ENCODE assay signal across 24 cellular contexts in genomic region chr20:32244150-32244823, GRCh38. TPM values are rescaled to one million over a fixed set of nuclear protein-coding genes. Genes with fewer than 3 reads are reported as not detected.
DNase-seq lines count a peak whose midpoint lies in the region; ATAC-seq and TF ChIP-seq lines count a peak whose summit lies in the region.
"Had no signal": no experiment of that assay in that cellular context is flagged by ENCODE, and none has a peak within 500 bp of the region (broad histone marks: within the 10 kb centered on the region; RNA-seq: fewer than 3 reads in every experiment).

No MANE protein-coding gene starts in this region.

- ATAC-seq in HCT116 (no peak), GM18520 (IDR thresholded peaks at IDR 0.05; ENCODE audit: unreplicated experiment) (no peak)
- no peak for ATAC-seq in activated T-helper 17 cell treated with anti-CD3 and anti-CD28 coated beads, Interleukin-2, amount 50 U/mL, for 72 hours (replicated peaks)
- no peak for ATAC-seq in stimulated activated memory B cell treated with anti-CD40 and anti-IgM and Interleukin-4, amounts not matched to agents 10 μg/mL and 1 μg/mL and 100 μg/mL, for 72 hours
- ATAC-seq: CD8-positive, alpha-beta T cell; gastrocnemius medialis; right cardiac atrium had no signal

- peak overlapping the region; percentile 38 for H3K27ac Mint-ChIP-seq in activated T-helper 17 cell treated with anti-CD3 and anti-CD28 coated beads, Interleukin-2, amount 50 U/mL, for 72 hours
- peak overlapping the region; percentile 9 for H3K27ac Mint-ChIP-seq in stimulated activated memory B cell treated with anti-CD40 and anti-IgM and Interleukin-4, amounts not matched to agents 10 μg/mL and 1 μg/mL and 100 μg/mL, for 72 hours
- H3K27ac Mint-ChIP-seq: brain; CD8-positive, alpha-beta T cell had no signal

- H3K27me3 ChIP-seq in HCT116 (ENCODE audit: insufficient read depth, low read length) (no peaks in the 10 kb centered on the region), liver (ENCODE audit: control insufficient read depth in 4 of 4, insufficient read depth in 4 of 4, low read length in 3 of 4) (no peaks in the 10 kb centered on the region), left ventricle myocardium inferior (ENCODE audit: low read depth) (no peaks in the 10 kb centered on the region)
- H3K27me3 ChIP-seq: gastrocnemius medialis, SJCRH30, suprapubic skin, vagina had no signal

- H3K27me3 Mint-ChIP-seq in activated T-helper 17 cell treated with anti-CD3 and anti-CD28 coated beads, Interleukin-2, amount 50 U/mL, for 72 hours = no peaks in the 10 kb centered on the region
- H3K27me3 Mint-ChIP-seq in stimulated activated memory B cell treated with anti-CD40 and anti-IgM and Interleukin-4, amounts not matched to agents 10 μg/mL and 1 μg/mL and 100 μg/mL, for 72 hours = no peaks in the 10 kb centered on the region
- H3K27me3 Mint-ChIP-seq: brain had no signal

- intact Hi-C loops in HCT116 (cut with micrococcal nuclease) = no loop called here
- intact Hi-C loops in left ventricle myocardium inferior (cut with micrococcal nuclease) = no loop called here

- no peak overlapping the region for H3K9ac ChIP-seq in HCT116 (ENCODE audit: low read length)
- no peak overlapping the region for H3K9ac ChIP-seq in liver (ENCODE audit: low read depth in 1 of 2, low read length in 2 of 2)

- DNase-seq in HCT116 (ENCODE audit: low read depth, low spot score) = no peak
- no peak for DNase-seq in left ventricle myocardium inferior
- DNase-seq in substantia nigra (lab: John Stamatoyannopoulos, UW) = no peak
- DNase-seq: CD8-positive, alpha-beta T cell; DMS79; effector CD8-positive, alpha-beta T cell; erythroblast; gastrocnemius medialis; GOT3; hypothalamus; NCI-H1417; NCI-H2081 treated with DMSO at 0.1 percent for 48 hours; occipital lobe; right cardiac atrium; SJCRH30; T-helper 1 cell had no signal

- no peak for TF ChIP-seq POLR2A in HCT116 (IDR thresholded peaks at IDR 0.05; ENCODE audit: borderline replicate concordance, extremely low read depth, insufficient read depth, insufficient read length)

- no peaks in the 10 kb centered on the region for H3K79me2 ChIP-seq in HCT116 (ENCODE audit: insufficient read depth, low read length)

- H3K4me3 ChIP-seq in HCT116 (replicated peaks in 1 of 2; ENCODE audit: low read depth in 1 of 2, low read length in 2 of 2) (no peak overlapping the region), liver (ENCODE audit: low read depth in 1 of 3, low read length in 3 of 3) (no peak overlapping the region), left ventricle myocardium inferior (no peak overlapping the region)
- H3K4me3 ChIP-seq: gastrocnemius medialis, lung, SJCRH30, suprapubic skin, vagina had no signal

- peaks cover 5% of the 10 kb centered on the region for H3K4me1 Mint-ChIP-seq in activated T-helper 17 cell treated with anti-CD3 and anti-CD28 coated beads, Interleukin-2, amount 50 U/mL, for 72 hours
- H3K4me1 Mint-ChIP-seq in stimulated activated memory B cell treated with anti-CD40 and anti-IgM and Interleukin-4, amounts not matched to agents 10 μg/mL and 1 μg/mL and 100 μg/mL, for 72 hours = peaks cover 14% of the 10 kb centered on the region

- H3K27ac ChIP-seq in HCT116 (ENCODE audit: low read depth, low read length) (no peak overlapping the region), liver (ENCODE audit: low read depth in 1 of 2, low read length in 2 of 2) (no peak overlapping the region), left ventricle myocardium inferior (replicated peaks) (no peak overlapping the region), substantia nigra (ENCODE audit: low read depth, low read length, poor library complexity, severe bottlenecking) (no peak overlapping the region)
- H3K27ac ChIP-seq: gastrocnemius medialis, SJCRH30, suprapubic skin, vagina had no signal

- H3K4me1 ChIP-seq in HCT116 (ENCODE audit: control insufficient read depth in 1 of 2, insufficient read depth in 2 of 2, low read length in 2 of 2) = peaks cover 6 to 15% of the 10 kb centered on the region in 2 experiments; a peak in 3 of 4 replicates
- H3K4me1 ChIP-seq in liver (ENCODE audit: control insufficient read depth in 4 of 4, insufficient read depth in 4 of 4, low read length in 3 of 4) = peaks cover 4 to 31% (median 18%) of the 10 kb centered on the region in 4 donors
- H3K4me1 ChIP-seq in left ventricle myocardium inferior = no peaks in the 10 kb centered on the region
- H3K4me1 ChIP-seq: gastrocnemius medialis, suprapubic skin, vagina had no signal

- no peak for TF ChIP-seq CTCF in HCT116 (IDR thresholded peaks at IDR 0.05 in 2 of 3, conservative IDR thresholded peaks at IDR 0.05 in 1 of 3; ENCODE audit: borderline replicate concordance in 1 of 3, insufficient read depth in 1 of 3, low read depth in 2 of 3, low read length in 2 of 3)
- no peak for TF ChIP-seq CTCF in liver (IDR thresholded peaks at IDR 0.05; ENCODE audit: low read depth, low read length, missing input control)
- TF ChIP-seq CTCF in left ventricle myocardium inferior (IDR thresholded peaks at IDR 0.05; ENCODE audit: borderline replicate concordance) = no peak

- no peak overlapping the region for H3K4me3 Mint-ChIP-seq in activated T-helper 17 cell treated with anti-CD3 and anti-CD28 coated beads, Interleukin-2, amount 50 U/mL, for 72 hours
- no peak overlapping the region for H3K4me3 Mint-ChIP-seq in stimulated activated memory B cell treated with anti-CD40 and anti-IgM and Interleukin-4, amounts not matched to agents 10 μg/mL and 1 μg/mL and 100 μg/mL, for 72 hours
- H3K4me3 Mint-ChIP-seq: brain; CD8-positive, alpha-beta T cell had no signal

- no TSS peak for BruUV-seq in HCT116 (replicated peaks; lab: Mats Ljungman, UMichigan)

- no peaks in the 10 kb centered on the region for H4K20me1 ChIP-seq in HCT116 (ENCODE audit: insufficient read depth)

- RAD21 ChIA-PET in HCT116 (lab: Charles Lee; ENCODE audit: low non-redundant PET in 1 of 2, low total read pairs in 2 of 2, uncharacterized antibody in 2 of 2, unreplicated experiment in 2 of 2) = interaction anchor here in 1 of 2 experiments (0.6 kb wide), 1 partner anchor 433 kb away, joined by 4 read pairs; no protein-coding TSS in a partner anchor

- no peaks in the 10 kb centered on the region for H3K36me3 Mint-ChIP-seq in activated T-helper 17 cell treated with anti-CD3 and anti-CD28 coated beads, Interleukin-2, amount 50 U/mL, for 72 hours (ENCODE audit: low read depth)
- H3K36me3 Mint-ChIP-seq in stimulated activated memory B cell treated with anti-CD40 and anti-IgM and Interleukin-4, amounts not matched to agents 10 μg/mL and 1 μg/mL and 100 μg/mL, for 72 hours = no peaks in the 10 kb centered on the region
- H3K36me3 Mint-ChIP-seq: brain; CD8-positive, alpha-beta T cell had no signal

- 86% methylated on average over 6 of the region's 6 CpGs for WGBS in liver

- no peaks in the 10 kb centered on the region for H3K9me3 Mint-ChIP-seq in activated T-helper 17 cell treated with anti-CD3 and anti-CD28 coated beads, Interleukin-2, amount 50 U/mL, for 72 hours
- no peaks in the 10 kb centered on the region for H3K9me3 Mint-ChIP-seq in stimulated activated memory B cell treated with anti-CD40 and anti-IgM and Interleukin-4, amounts not matched to agents 10 μg/mL and 1 μg/mL and 100 μg/mL, for 72 hours
- H3K9me3 Mint-ChIP-seq: brain; CD8-positive, alpha-beta T cell had no signal

- peak overlapping the region; percentile 41 for H3K4me2 ChIP-seq in HCT116 (ENCODE audit: low read length)

- POLR2A ChIA-PET in HCT116 (lab: Charles Lee) = interaction anchor here (0.6 kb wide), 1 partner anchor 81 kb away, joined by 5 read pairs; no protein-coding TSS in a partner anchor

- CTCF ChIA-PET in HCT116 (lab: Charles Lee) = no interaction called here

- H3K36me3 ChIP-seq in HCT116 (ENCODE audit: control insufficient read depth in 1 of 2, insufficient read depth in 2 of 2, low read length in 2 of 2) (no peaks in the 10 kb centered on the region), liver (ENCODE audit: control insufficient read depth in 4 of 4, insufficient read depth in 3 of 4, low read depth in 1 of 4, low read length in 3 of 4) (no peaks in the 10 kb centered on the region), left ventricle myocardium inferior (no peaks in the 10 kb centered on the region)
- H3K36me3 ChIP-seq: gastrocnemius medialis, SJCRH30, suprapubic skin, vagina had no signal

- TF ChIP-seq RAD21 in HCT116 (IDR thresholded peaks at IDR 0.05; ENCODE audit: low read depth) = no peak
- TF ChIP-seq RAD21 in liver (IDR thresholded peaks at IDR 0.05) = peak in 1 of 2 donors; percentile 26

- no peak overlapping the region for H2AFZ ChIP-seq in HCT116 (ENCODE audit: low read depth, low read length, poor library complexity, severe bottlenecking)

- H3K9me3 ChIP-seq in HCT116 (ENCODE audit: control insufficient read depth in 1 of 2, insufficient read depth in 1 of 2, low read depth in 1 of 2, low read length in 2 of 2) (no peaks in the 10 kb centered on the region), liver (ENCODE audit: control insufficient read depth in 4 of 4, low read length in 3 of 4) (no peaks in the 10 kb centered on the region), left ventricle myocardium inferior (replicated peaks) (no peaks in the 10 kb centered on the region)
- H3K9me3 ChIP-seq: gastrocnemius medialis, SJCRH30, suprapubic skin, vagina had no signal

- H3K9me2 ChIP-seq in HCT116 (ENCODE audit: insufficient read depth) = no peaks in the 10 kb centered on the region

TF ChIP-seq in HCT116, 20 proteins besides CTCF, POLR2A, EP300 and RAD21:
- TF ChIP-seq ZFX (IDR thresholded peaks at IDR 0.05) (no peak), CEBPB (IDR thresholded peaks at IDR 0.05; ENCODE audit: low read depth) (no peak), JUND (IDR thresholded peaks at IDR 0.05) (no peak)

TF ChIP-seq in liver, 16 proteins besides CTCF, POLR2A, EP300 and RAD21 (continues in another document):
- peak; percentile 70 to 73 for TF ChIP-seq HNF4A (conservative IDR thresholded peaks at IDR 0.05)

RNA-seq across cellular contexts. Expression of gene KIF3B, which starts 33.2 kb away (rescaled TPM):
- total RNA-seq in HCT116 (2021; ENCODE audit: unreplicated experiment) (31.5 TPM), liver (10 to 100 TPM in 1 of 2 donors, 1 to 10 TPM in 1; 8.3 to 24.2 TPM), left ventricle myocardium inferior (9.9 TPM)
- 13.9 and 18.1 TPM in 2 replicates for polyA plus RNA-seq in HCT116 (2012)
- total RNA-seq in activated T-helper 17 cell treated with anti-CD3 and anti-CD28 coated beads, Interleukin-2, amount 50 U/mL, for 72 hours = 10 to 100 TPM; 25.9 to 43.0 TPM
- 10 to 100 TPM in 1 of 2 donors, 1 to 10 TPM in 1; 8.6 to 17.2 TPM for polyA plus RNA-seq in liver

RNA-seq across cellular contexts. Expression of gene POFUT1, which starts 36.6 kb away (rescaled TPM):
- 34.5 TPM for total RNA-seq in HCT116 (2021; ENCODE audit: unreplicated experiment)
- 21.1 and 23.5 TPM in 2 replicates for polyA plus RNA-seq in HCT116 (2012)
- total RNA-seq in activated T-helper 17 cell treated with anti-CD3 and anti-CD28 coated beads, Interleukin-2, amount 50 U/mL, for 72 hours = 10 to 100 TPM; 41.4 TPM
- 10 to 100 TPM; 25.7 to 43.3 TPM for total RNA-seq in liver
- 10 to 100 TPM; 14.6 to 23.8 TPM for polyA plus RNA-seq in liver
- total RNA-seq in left ventricle myocardium inferior = 28.9 TPM

RNA-seq across cellular contexts. Expression of gene PLAGL2, which starts 36.7 kb away (rescaled TPM):
- total RNA-seq in HCT116 (2021; ENCODE audit: unreplicated experiment) (18.3 TPM), liver (1 to 10 TPM; 1.8 to 7.2 TPM), left ventricle myocardium inferior (7.3 TPM)
- polyA plus RNA-seq in HCT116 (2012) = 8.5 and 10.3 TPM in 2 replicates
- 10 to 100 TPM; 61.9 to 93.1 TPM for total RNA-seq in activated T-helper 17 cell treated with anti-CD3 and anti-CD28 coated beads, Interleukin-2, amount 50 U/mL, for 72 hours
- polyA plus RNA-seq in liver = 1 to 10 TPM; 1.3 to 1.5 TPM
